8 cellular contexts compared by ENCODE assay signal in genomic region chr3:9932535-9932842, GRCh38. TPM values are rescaled to one million over a fixed set of nuclear protein-coding genes. Genes with fewer than 3 reads are reported as not detected.
A peak's percentile ranks its signal among the peaks of the same experiment; 100 is the strongest.
DNase-seq lines count a peak whose midpoint lies in the region; ATAC-seq and TF ChIP-seq lines count a peak whose summit lies in the region.

No MANE protein-coding gene starts in this region.

- no peaks in the 10 kb centered on the region for H3F3A ChIP-seq in smooth muscle cell (ENCODE audit: low read depth)

- H3K36me3 ChIP-seq in HCT116 (ENCODE audit: control insufficient read depth in 1 of 2, insufficient read depth in 2 of 2, low read length in 2 of 2) (peaks cover 0 to 4% of the 10 kb centered on the region in 2 experiments; a peak in 1 of 4 replicates), smooth muscle cell (ENCODE audit: low read depth) (no peaks in the 10 kb centered on the region)

- no peaks in the 10 kb centered on the region for H3K9me3 ChIP-seq in HCT116 (ENCODE audit: control insufficient read depth in 1 of 2, insufficient read depth in 1 of 2, low read depth in 1 of 2, low read length in 2 of 2)
- no peaks in the 10 kb centered on the region for H3K9me3 ChIP-seq in smooth muscle cell (replicated peaks; ENCODE audit: low read depth)

- ATAC-seq in HCT116: no peak
- ATAC-seq in activated CD8-positive, alpha-beta T cell treated with anti-CD3 and anti-CD28 coated beads, Interleukin-2, amount 10 ng/mL, durations not matched to agents 7 days and 5 days: no peak
- no peak for ATAC-seq in GM18502 (IDR thresholded peaks at IDR 0.05; ENCODE audit: poor library complexity, unreplicated experiment)
- ATAC-seq in GM18858 (IDR thresholded peaks at IDR 0.05; ENCODE audit: unreplicated experiment): no peak
- no peak for ATAC-seq in GM21515 (IDR thresholded peaks at IDR 0.05; ENCODE audit: unreplicated experiment)

- POLR2A ChIA-PET in HCT116 (lab: Charles Lee): interaction anchor here (1.4 to 3.0 kb wide), 4 partner anchors 14 to 390 kb away, joined by 4 to 27 read pairs (median 4); partner anchors contain the start of gene ARPC4
- POLR2A ChIA-PET in activated CD8-positive, alpha-beta T cell treated with anti-CD3 and anti-CD28 coated beads, Interleukin-2, amount 10 ng/mL, durations not matched to agents 7 days and 5 days (lab: Charles Lee): interaction anchor here (0.6 to 2.1 kb wide), 14 partner anchors 12 to 200 kb away, joined by 3 to 21 read pairs (median 4); partner anchors contain the start of genes ARPC4, EMC3, JAGN1 and PRRT3

- peak overlapping the region; percentile 52 to 69 for H3K4me3 ChIP-seq in HCT116 (replicated peaks in 1 of 2; ENCODE audit: low read depth in 1 of 2, low read length in 2 of 2)
- peak overlapping the region; percentile 21 for H3K4me3 ChIP-seq in iPS-11a (ENCODE audit: low read depth, low read length)
- peak overlapping the region; percentile 70 for H3K4me3 ChIP-seq in smooth muscle cell

- H4K20me1 ChIP-seq in HCT116 (ENCODE audit: insufficient read depth) (no peaks in the 10 kb centered on the region), smooth muscle cell (ENCODE audit: low read depth) (no peaks in the 10 kb centered on the region)

- TF ChIP-seq RAD21 in HCT116 (IDR thresholded peaks at IDR 0.05; ENCODE audit: low read depth): no peak

- RAD21 ChIA-PET in HCT116 (lab: Charles Lee; ENCODE audit: low non-redundant PET in 1 of 2, low total read pairs in 2 of 2, uncharacterized antibody in 2 of 2, unreplicated experiment in 2 of 2): interaction anchor here in 1 of 2 experiments (0.6 kb wide), 1 partner anchor 390 kb away, joined by 3 read pairs; no protein-coding TSS in a partner anchor

- 14% methylated on average over 13 of the region's 13 CpGs for WGBS in smooth muscle cell (ENCODE audit: low lambda C conversion rate)

- no peaks in the 10 kb centered on the region for H3K27me3 Mint-ChIP-seq in activated CD8-positive, alpha-beta T cell treated with anti-CD3 and anti-CD28 coated beads, Interleukin-2, amount 10 ng/mL, durations not matched to agents 7 days and 5 days (ENCODE audit: low read depth)

- no peak overlapping the region for H2AFZ ChIP-seq in HCT116 (ENCODE audit: low read depth, low read length, poor library complexity, severe bottlenecking)
- H2AFZ ChIP-seq in smooth muscle cell (ENCODE audit: low read depth): peak overlapping the region; percentile 49

- H3K4me2 ChIP-seq in HCT116 (ENCODE audit: low read length) (peak overlapping the region; percentile 87), smooth muscle cell (peak overlapping the region; percentile 83)

- no TSS peak for BruUV-seq in HCT116 (replicated peaks; lab: Mats Ljungman, UMichigan)

- TF ChIP-seq POLR2A in HCT116 (IDR thresholded peaks at IDR 0.05; ENCODE audit: borderline replicate concordance, extremely low read depth, insufficient read depth, insufficient read length): no peak

- intact Hi-C loops in HCT116 (cut with micrococcal nuclease): loop anchor here (5.0 kb wide), 3 partner anchors 40 to 215 kb away; partner anchors contain the start of genes JAGN1 and RPUSD3

- H3K9ac ChIP-seq in HCT116 (ENCODE audit: low read length): peak overlapping the region; percentile 73
- H3K9ac ChIP-seq in smooth muscle cell (ENCODE audit: low read depth): no peak overlapping the region

- peaks cover 9 to 24% of the 10 kb centered on the region in 2 experiments for H3K4me1 ChIP-seq in HCT116 (ENCODE audit: control insufficient read depth in 1 of 2, insufficient read depth in 2 of 2, low read length in 2 of 2)
- H3K4me1 ChIP-seq in smooth muscle cell (ENCODE audit: low read depth): peaks cover 15% of the 10 kb centered on the region

- H3K9me3 Mint-ChIP-seq in activated CD8-positive, alpha-beta T cell treated with anti-CD3 and anti-CD28 coated beads, Interleukin-2, amount 10 ng/mL, durations not matched to agents 7 days and 5 days (ENCODE audit: insufficient read depth): no peaks in the 10 kb centered on the region

- no peaks in the 10 kb centered on the region for H3K9me2 ChIP-seq in HCT116 (ENCODE audit: insufficient read depth)

- CTCF ChIA-PET in HCT116 (lab: Charles Lee): interaction anchor here (0.7 to 6.2 kb wide), 11 partner anchors 12 to 364 kb away, joined by 3 to 65 read pairs (median 5); partner anchors contain the start of genes IL17RC and RPUSD3
- CTCF ChIA-PET in activated CD8-positive, alpha-beta T cell treated with anti-CD3 and anti-CD28 coated beads, Interleukin-2, amount 10 ng/mL, durations not matched to agents 7 days and 5 days (lab: Charles Lee): interaction anchor here (0.7 to 4.5 kb wide), 49 partner anchors 10 to 429 kb away, joined by 3 to 46 read pairs (median 4); partner anchors contain the start of genes EMC3, GHRL, IL17RC and IL17RE

- H3K36me3 Mint-ChIP-seq in activated CD8-positive, alpha-beta T cell treated with anti-CD3 and anti-CD28 coated beads, Interleukin-2, amount 10 ng/mL, durations not matched to agents 7 days and 5 days (ENCODE audit: low read depth): peaks cover 14% of the 10 kb centered on the region

- H3K27ac ChIP-seq in HCT116 (ENCODE audit: low read depth, low read length) (peak overlapping the region; percentile 84), smooth muscle cell (ENCODE audit: low read depth) (peak overlapping the region; percentile 71)

- H3K79me2 ChIP-seq in HCT116 (ENCODE audit: insufficient read depth, low read length): no peaks in the 10 kb centered on the region
- no peaks in the 10 kb centered on the region for H3K79me2 ChIP-seq in smooth muscle cell (ENCODE audit: low read depth)

- no peaks in the 10 kb centered on the region for H3K27me3 ChIP-seq in HCT116 (ENCODE audit: insufficient read depth, low read length)
- no peaks in the 10 kb centered on the region for H3K27me3 ChIP-seq in smooth muscle cell (ENCODE audit: low read depth)

- DNase-seq in HCT116 (ENCODE audit: low read depth, low spot score) (no peak), smooth muscle cell (lab: John Stamatoyannopoulos, UW; ENCODE audit: unreplicated experiment) (no peak)
- no peak for DNase-seq in activated CD8-positive, alpha-beta T cell treated with anti-CD3 and anti-CD28 coated beads, Interleukin-2, amount 10 ng/mL, durations not matched to agents 7 days and 5 days
- DNase-seq in stimulated activated CD4-positive, alpha-beta T cell treated with anti-CD3 and anti-CD28 coated beads, Interleukin-4, amount 100 ng/mL, for 4 hours: no peak

- H3K4me3 Mint-ChIP-seq in activated CD8-positive, alpha-beta T cell treated with anti-CD3 and anti-CD28 coated beads, Interleukin-2, amount 10 ng/mL, durations not matched to agents 7 days and 5 days: peak overlapping the region; percentile 98

- H3K4me1 Mint-ChIP-seq in activated CD8-positive, alpha-beta T cell treated with anti-CD3 and anti-CD28 coated beads, Interleukin-2, amount 10 ng/mL, durations not matched to agents 7 days and 5 days (ENCODE audit: low read depth): peaks cover 32% of the 10 kb centered on the region

- TF ChIP-seq CTCF in HCT116 (IDR thresholded peaks at IDR 0.05 in 2 of 3, conservative IDR thresholded peaks at IDR 0.05 in 1 of 3; ENCODE audit: borderline replicate concordance in 1 of 3, insufficient read depth in 1 of 3, low read depth in 2 of 3, low read length in 2 of 3): no peak
- TF ChIP-seq CTCF in smooth muscle cell (IDR thresholded peaks at IDR 0.05; ENCODE audit: borderline replicate concordance, insufficient read depth, poor library complexity, severe bottlenecking): no peak

- peak overlapping the region; percentile 97 for H3K27ac Mint-ChIP-seq in activated CD8-positive, alpha-beta T cell treated with anti-CD3 and anti-CD28 coated beads, Interleukin-2, amount 10 ng/mL, durations not matched to agents 7 days and 5 days

TF ChIP-seq in HCT116, 20 proteins besides CTCF, POLR2A, EP300 and RAD21 (continues in another document):
- no peak for TF ChIP-seq SRF (IDR thresholded peaks at IDR 0.05; ENCODE audit: low read depth)
- no peak for TF ChIP-seq JUND (IDR thresholded peaks at IDR 0.05)
- TF ChIP-seq EGR1 (IDR thresholded peaks at IDR 0.05; ENCODE audit: low read depth): no peak
- TF ChIP-seq TCF7L2 (IDR thresholded peaks at IDR 0.05; ENCODE audit: borderline replicate concordance, extremely low read depth, insufficient read depth, insufficient read length): no peak
- TF ChIP-seq FOSL1 (IDR thresholded peaks at IDR 0.05; ENCODE audit: low read depth): no peak
- TF ChIP-seq ZNF274 (IDR thresholded peaks at IDR 0.05; ENCODE audit: low read depth, low read length): no peak
- TF ChIP-seq ZFX (IDR thresholded peaks at IDR 0.05): no peak
- no peak for TF ChIP-seq SIN3A (IDR thresholded peaks at IDR 0.05; ENCODE audit: low read depth)
- TF ChIP-seq, protein P1, sequence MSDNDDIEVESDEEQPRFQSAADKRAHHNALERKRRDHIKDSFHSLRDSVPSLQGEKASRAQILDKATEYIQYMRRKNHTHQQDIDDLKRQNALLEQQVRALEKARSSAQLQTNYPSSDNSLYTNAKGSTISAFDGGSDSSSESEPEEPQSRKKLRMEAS (IDR thresholded peaks at IDR 0.05): no peak

RNA-seq across cellular contexts. Expression of gene CRELD1, which starts 1.1 kb away (rescaled TPM):
- total RNA-seq in HCT116 (2021; ENCODE audit: unreplicated experiment) (18.7 TPM), smooth muscle cell (25.8 and 26.4 TPM in 2 replicates)
- polyA plus RNA-seq in HCT116 (2012): 29.4 and 31.8 TPM in 2 replicates
- 10 to 100 TPM; 10.1 to 10.9 TPM for total RNA-seq in activated CD8-positive, alpha-beta T cell treated with anti-CD3 and anti-CD28 coated beads, Interleukin-2, amount 10 ng/mL, durations not matched to agents 7 days and 5 days
- polyA plus RNA-seq in smooth muscle cell: 55.9 and 68.6 TPM in 2 replicates

RNA-seq across cellular contexts. Expression of gene IL17RC, which starts 15.6 kb away (rescaled TPM):
- 17.6 TPM for total RNA-seq in HCT116 (2021; ENCODE audit: unreplicated experiment)
- polyA plus RNA-seq in HCT116 (2012): 12.5 and 14.5 TPM in 2 replicates
- total RNA-seq in activated CD8-positive, alpha-beta T cell treated with anti-CD3 and anti-CD28 coated beads, Interleukin-2, amount 10 ng/mL, durations not matched to agents 7 days and 5 days: under 1 TPM; 0.42 to 0.55 TPM
- total RNA-seq in smooth muscle cell: 27.0 and 37.3 TPM in 2 replicates
- 36.7 and 41.3 TPM in 2 replicates for polyA plus RNA-seq in smooth muscle cell

RNA-seq across cellular contexts. Expression of gene PRRT3, which starts 19.7 kb away (rescaled TPM):
- total RNA-seq in HCT116 (2021; ENCODE audit: unreplicated experiment) (0.96 TPM), smooth muscle cell (0.85 and 1.3 TPM in 2 replicates)
- 0.76 and 1.1 TPM in 2 replicates for polyA plus RNA-seq in HCT116 (2012)
- 1 to 10 TPM; 5.5 to 6.9 TPM for total RNA-seq in activated CD8-positive, alpha-beta T cell treated with anti-CD3 and anti-CD28 coated beads, Interleukin-2, amount 10 ng/mL, durations not matched to agents 7 days and 5 days
- 2.4 and 4.2 TPM in 2 replicates for polyA plus RNA-seq in smooth muscle cell

RNA-seq across cellular contexts. Expression of gene IL17RE, which starts 29.8 kb away (rescaled TPM):
- 14.3 TPM for total RNA-seq in HCT116 (2021; ENCODE audit: unreplicated experiment)
- 12.8 and 12.9 TPM in 2 replicates for polyA plus RNA-seq in HCT116 (2012)
- 1 to 10 TPM; 1.3 to 1.8 TPM for total RNA-seq in activated CD8-positive, alpha-beta T cell treated with anti-CD3 and anti-CD28 coated beads, Interleukin-2, amount 10 ng/mL, durations not matched to agents 7 days and 5 days
- total RNA-seq in smooth muscle cell: 2.6 and 4.9 TPM in 2 replicates
- 0.32 and 3.4 TPM in 2 replicates for polyA plus RNA-seq in smooth muscle cell

RNA-seq across cellular contexts. Expression of gene JAGN1, which starts 42.1 kb away (rescaled TPM):
- total RNA-seq in HCT116 (2021; ENCODE audit: unreplicated experiment) (33.4 TPM), smooth muscle cell (32.3 and 36.8 TPM in 2 replicates)
- polyA plus RNA-seq in HCT116 (2012): 35.8 and 40.4 TPM in 2 replicates
- 10 to 100 TPM; 30.2 to 31.0 TPM for total RNA-seq in activated CD8-positive, alpha-beta T cell treated with anti-CD3 and anti-CD28 coated beads, Interleukin-2, amount 10 ng/mL, durations not matched to agents 7 days and 5 days
- polyA plus RNA-seq in smooth muscle cell: 37.3 and 49.8 TPM in 2 replicates

Comparison
In these comparisons a context has a peak if more than half of its experiments do, and no peak if none do; other contexts are left out.
1. RNA of gene IL17RC, which starts 15.6 kb away (total RNA-seq): 27.0 to 37.3 TPM in smooth muscle cell and 17.6 TPM in HCT116 (single experiment); 0.42 to 0.55 TPM in activated CD8-positive, alpha-beta T cell treated with anti-CD3 and anti-CD28 coated beads, Interleukin-2, amount 10 ng/mL, durations not matched to agents 7 days and 5 days; every median in the first group is over 10 times any median in the second.
2. Peak in every context shown above with its lines, with median percentiles within 50 percentile points of each other: H3K4me3 ChIP-seq.